8 cellular contexts compared by ENCODE assay signal in the genomic region with DNA sequence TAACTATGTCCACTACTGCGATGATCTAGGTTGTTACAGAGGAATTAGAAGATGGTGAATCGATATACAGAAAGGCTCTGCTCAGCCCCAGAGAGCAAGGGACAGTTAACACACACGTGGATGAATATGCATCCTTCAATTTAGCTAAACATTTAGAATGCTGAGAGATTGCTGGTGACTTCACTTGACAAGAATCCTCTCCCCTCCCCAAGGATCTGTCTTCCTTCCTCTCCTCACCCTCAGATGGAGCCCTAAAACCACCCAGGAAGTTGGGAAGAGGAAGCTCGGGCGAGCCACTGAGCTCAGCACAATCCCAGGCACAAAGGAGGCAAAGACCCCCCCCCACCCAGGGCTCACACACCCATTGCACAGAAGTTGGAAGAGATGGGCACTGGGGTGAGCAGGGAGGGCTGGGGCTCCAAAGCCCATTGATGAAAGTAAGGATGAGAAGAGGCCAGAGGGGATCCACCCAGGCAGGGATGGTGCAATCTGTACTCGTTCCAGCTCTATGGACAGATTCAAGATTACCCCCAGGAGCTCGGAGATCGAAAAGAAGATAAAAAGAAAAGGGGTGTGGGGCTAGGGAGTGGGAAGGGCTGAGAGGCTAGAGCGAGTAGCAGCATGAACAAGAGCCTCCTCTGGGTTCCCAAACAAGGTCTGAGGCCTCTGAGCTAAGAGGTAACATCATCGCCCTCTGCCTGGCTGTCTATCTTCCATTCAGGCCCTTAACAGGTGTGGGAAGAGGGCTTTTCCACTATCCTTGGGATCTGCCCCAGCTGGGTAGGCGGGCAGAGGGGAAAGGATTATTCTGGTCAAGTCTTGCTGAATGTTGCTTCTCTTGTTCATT. TPM values are rescaled to one million over a fixed set of nuclear protein-coding genes. Genes with fewer than 3 reads are reported as not detected.
DNase-seq lines count a peak whose midpoint lies in the region; ATAC-seq and TF ChIP-seq lines count a peak whose summit lies in the region.

No MANE protein-coding gene starts in this region.

- intact Hi-C loops in activated T-helper 1 cell treated with anti-CD3 and anti-CD28 coated beads, Interleukin-12 subunit alpha, Interleukin-12 subunit beta, Interleukin-2, Interleukin-4 antibody, amounts not matched to agents 30 ng/mL and 10 ng/mL and 1 ng/mL, durations not matched to agents 14 hours and 24 hours and 36 hours (cut with micrococcal nuclease) = loop anchor here (2.0 to 5.0 kb wide), 2 partner anchors 37 to 80 kb away; a partner anchor contains a TSS
- intact Hi-C loops in gastrocnemius medialis (cut with DNase I; ENCODE audit: low total_unique reads) = loop anchor here (5.0 kb wide), 2 partner anchors 150 to 240 kb away; a partner anchor contains a TSS

- H3K4me1 ChIP-seq in HUES6 (ENCODE audit: control insufficient read depth, insufficient read depth, low read length) (peaks cover 16% of the 10 kb centered on the region), gastrocnemius medialis (peaks cover 9% of the 10 kb centered on the region in 2 donors)

- DNase-seq in activated T-helper 1 cell treated with anti-CD3 and anti-CD28 coated beads, Interleukin-12 subunit alpha, Interleukin-12 subunit beta, Interleukin-2, Interleukin-4 antibody, amounts not matched to agents 30 ng/mL and 10 ng/mL and 1 ng/mL, durations not matched to agents 14 hours and 24 hours and 36 hours (ENCODE audit: low spot score) = no peak
- DNase-seq in glomerular visceral epithelial cell (ENCODE audit: extremely low spot score) = peak; percentile 60
- peak; percentile 8 to 34 for DNase-seq in gastrocnemius medialis
- no peak for DNase-seq in NK-92 (lab: John Stamatoyannopoulos, UW; ENCODE audit: unreplicated experiment)
- no peak for DNase-seq in SHP77 treated with DMSO at 0.1 percent for 48 hours (lab: John Stamatoyannopoulos, UW)

- TF ChIP-seq POLR2A in gastrocnemius medialis (IDR thresholded peaks at IDR 0.05) = no peak

- ATAC-seq in gastrocnemius medialis (peak; percentile 20 to 22), GM18502 (IDR thresholded peaks at IDR 0.05; ENCODE audit: poor library complexity, unreplicated experiment) (no peak)

- H3K36me3 Mint-ChIP-seq in activated T-helper 1 cell treated with anti-CD3 and anti-CD28 coated beads, Interleukin-12 subunit alpha, Interleukin-12 subunit beta, Interleukin-2, Interleukin-4 antibody, amounts not matched to agents 30 ng/mL and 10 ng/mL and 1 ng/mL, durations not matched to agents 14 hours and 24 hours and 36 hours (ENCODE audit: low read depth) = peaks cover 22% of the 10 kb centered on the region

- H3K27me3 Mint-ChIP-seq in activated T-helper 1 cell treated with anti-CD3 and anti-CD28 coated beads, Interleukin-12 subunit alpha, Interleukin-12 subunit beta, Interleukin-2, Interleukin-4 antibody, amounts not matched to agents 30 ng/mL and 10 ng/mL and 1 ng/mL, durations not matched to agents 14 hours and 24 hours and 36 hours (ENCODE audit: insufficient read depth) = no peaks in the 10 kb centered on the region

- H3K9me3 ChIP-seq in HUES6 (ENCODE audit: control insufficient read depth, insufficient read depth, low read depth, low read length) (peaks cover 4% of the 10 kb centered on the region; the same call in 1 of the 2 replicates), gastrocnemius medialis (no peaks in the 10 kb centered on the region)

- peak overlapping the region; percentile 96 for H3K4me3 Mint-ChIP-seq in activated T-helper 1 cell treated with anti-CD3 and anti-CD28 coated beads, Interleukin-12 subunit alpha, Interleukin-12 subunit beta, Interleukin-2, Interleukin-4 antibody, amounts not matched to agents 30 ng/mL and 10 ng/mL and 1 ng/mL, durations not matched to agents 14 hours and 24 hours and 36 hours

- in situ Hi-C loops in gastrocnemius medialis (cut with MboI; ENCODE audit: low sequenced_read_pairs in 4 of 4) = loop anchor here in 1 of 4 donors (5.0 kb wide), 1 partner anchor 80 kb away; no protein-coding TSS in a partner anchor

- H3K27ac Mint-ChIP-seq in activated T-helper 1 cell treated with anti-CD3 and anti-CD28 coated beads, Interleukin-12 subunit alpha, Interleukin-12 subunit beta, Interleukin-2, Interleukin-4 antibody, amounts not matched to agents 30 ng/mL and 10 ng/mL and 1 ng/mL, durations not matched to agents 14 hours and 24 hours and 36 hours = peak overlapping the region; percentile 95

- H3K27me3 ChIP-seq in HUES6 (ENCODE audit: control insufficient read depth, insufficient read depth, low read length) (no peaks in the 10 kb centered on the region), gastrocnemius medialis (no peaks in the 10 kb centered on the region)

- H3K9ac ChIP-seq in HUES6 (ENCODE audit: low read length) = peak overlapping the region; percentile 90

- H3K36me3 ChIP-seq in HUES6 (ENCODE audit: control insufficient read depth, insufficient read depth, low read length) = peaks cover 27% of the 10 kb centered on the region
- peaks cover 0 to 22% of the 10 kb centered on the region in 2 donors for H3K36me3 ChIP-seq in gastrocnemius medialis

- peak overlapping the region; percentile 91 for H3K4me3 ChIP-seq in HUES6 (ENCODE audit: low read depth, low read length)
- peak overlapping the region; percentile 76 to 87 (median 79) for H3K4me3 ChIP-seq in gastrocnemius medialis

- H3K27ac ChIP-seq in C4-2B = peak overlapping the region; percentile 97
- H3K27ac ChIP-seq in HUES6 (ENCODE audit: low read depth, low read length) = peak overlapping the region; percentile 96; the same call in 1 of the 2 replicates
- H3K27ac ChIP-seq in gastrocnemius medialis = peak overlapping the region; percentile 93 to 100 (median 98)

- H3K4me1 Mint-ChIP-seq in activated T-helper 1 cell treated with anti-CD3 and anti-CD28 coated beads, Interleukin-12 subunit alpha, Interleukin-12 subunit beta, Interleukin-2, Interleukin-4 antibody, amounts not matched to agents 30 ng/mL and 10 ng/mL and 1 ng/mL, durations not matched to agents 14 hours and 24 hours and 36 hours (ENCODE audit: low read depth) = peaks cover 39% of the 10 kb centered on the region

- TF ChIP-seq CTCF in C4-2B (conservative IDR thresholded peaks at IDR 0.05) (no peak), gastrocnemius medialis (IDR thresholded peaks at IDR 0.05 in 4 of 5, conservative IDR thresholded peaks at IDR 0.05 in 1 of 5) (no peak)

- H3K9me3 Mint-ChIP-seq in activated T-helper 1 cell treated with anti-CD3 and anti-CD28 coated beads, Interleukin-12 subunit alpha, Interleukin-12 subunit beta, Interleukin-2, Interleukin-4 antibody, amounts not matched to agents 30 ng/mL and 10 ng/mL and 1 ng/mL, durations not matched to agents 14 hours and 24 hours and 36 hours = no peaks in the 10 kb centered on the region

RNA-seq across cellular contexts. Expression of a gene that starts 1.3 kb away (rescaled TPM):
- total RNA-seq in activated T-helper 1 cell treated with anti-CD3 and anti-CD28 coated beads, Interleukin-12 subunit alpha, Interleukin-12 subunit beta, Interleukin-2, Interleukin-4 antibody, amounts not matched to agents 30 ng/mL and 10 ng/mL and 1 ng/mL, durations not matched to agents 14 hours and 24 hours and 36 hours = 34.4 and 37.0 TPM in 2 replicates
- 10 to 100 TPM; 29.3 to 44.5 (median 34.7) TPM for total RNA-seq in gastrocnemius medialis

RNA-seq across cellular contexts. Expression of a gene that starts 16.9 kb away (rescaled TPM):
- total RNA-seq in activated T-helper 1 cell treated with anti-CD3 and anti-CD28 coated beads, Interleukin-12 subunit alpha, Interleukin-12 subunit beta, Interleukin-2, Interleukin-4 antibody, amounts not matched to agents 30 ng/mL and 10 ng/mL and 1 ng/mL, durations not matched to agents 14 hours and 24 hours and 36 hours = 4.4 and 5.1 TPM in 2 replicates
- total RNA-seq in gastrocnemius medialis = under 1 TPM; 0.07 to 0.55 (median 0.40) TPM

RNA-seq across cellular contexts. Expression of a gene that starts 31.9 kb away (rescaled TPM):
- total RNA-seq in activated T-helper 1 cell treated with anti-CD3 and anti-CD28 coated beads, Interleukin-12 subunit alpha, Interleukin-12 subunit beta, Interleukin-2, Interleukin-4 antibody, amounts not matched to agents 30 ng/mL and 10 ng/mL and 1 ng/mL, durations not matched to agents 14 hours and 24 hours and 36 hours = 14.9 and 15.4 TPM in 2 replicates
- 1 to 10 TPM; 4.5 to 6.6 (median 4.7) TPM for total RNA-seq in gastrocnemius medialis

RNA-seq across cellular contexts. Expression of a gene that starts 37.8 kb away (rescaled TPM):
- total RNA-seq in activated T-helper 1 cell treated with anti-CD3 and anti-CD28 coated beads, Interleukin-12 subunit alpha, Interleukin-12 subunit beta, Interleukin-2, Interleukin-4 antibody, amounts not matched to agents 30 ng/mL and 10 ng/mL and 1 ng/mL, durations not matched to agents 14 hours and 24 hours and 36 hours = 49.1 and 53.0 TPM in 2 replicates
- 100 to 1,000 TPM in 3 of 4 donors, 10 to 100 TPM in 1; 98.2 to 125 (median 105) TPM for total RNA-seq in gastrocnemius medialis

RNA-seq across cellular contexts. Expression of a gene that starts 39.8 kb away (rescaled TPM):
- total RNA-seq in activated T-helper 1 cell treated with anti-CD3 and anti-CD28 coated beads, Interleukin-12 subunit alpha, Interleukin-12 subunit beta, Interleukin-2, Interleukin-4 antibody, amounts not matched to agents 30 ng/mL and 10 ng/mL and 1 ng/mL, durations not matched to agents 14 hours and 24 hours and 36 hours = 85.8 and 89.2 TPM in 2 replicates
- total RNA-seq in gastrocnemius medialis = 10 to 100 TPM in 2 of 4 donors, 1 to 10 TPM in 2; 8.6 to 19.3 (median 10.1) TPM

Comparison
In these comparisons a context has a peak if more than half of its experiments do, and no peak if none do; other contexts are left out.
1. DNase-seq: peak in glomerular visceral epithelial cell (single experiment) and gastrocnemius medialis (2 of 2); none in activated T-helper 1 cell treated with anti-CD3 and anti-CD28 coated beads, Interleukin-12 subunit alpha, Interleukin-12 subunit beta, Interleukin-2, Interleukin-4 antibody, amounts not matched to agents 30 ng/mL and 10 ng/mL and 1 ng/mL, durations not matched to agents 14 hours and 24 hours and 36 hours (single experiment), NK-92 (single experiment) and SHP77 treated with DMSO at 0.1 percent for 48 hours (single experiment).
2. Peak in every context shown above with its lines, with median percentiles within 50 percentile points of each other: H3K27ac ChIP-seq.